In the genomic region with DNA sequence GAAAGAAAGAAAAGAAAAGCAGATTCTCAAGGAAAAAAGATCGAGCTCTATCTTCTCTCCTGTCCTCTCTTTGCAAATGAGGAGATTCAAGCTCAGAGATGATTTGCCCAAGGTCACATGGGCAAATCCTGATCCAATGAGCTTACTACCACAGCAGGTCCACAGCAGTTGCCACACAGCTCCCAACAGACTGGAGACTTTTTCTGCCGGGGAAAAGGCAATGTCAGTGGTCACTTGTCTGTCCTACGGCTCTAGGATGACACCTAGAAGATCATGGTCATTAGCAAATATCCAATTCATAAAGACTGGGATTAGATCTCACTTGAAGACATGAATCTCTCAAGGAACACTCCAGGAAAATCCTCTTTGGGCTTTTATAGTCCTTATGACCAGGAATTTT, we compare ENCODE assay signal across 9 cellular contexts. TPM values are rescaled to one million over a fixed set of nuclear protein-coding genes. Genes with fewer than 3 reads are reported as not detected.
DNase-seq lines count a peak whose midpoint lies in the region; ATAC-seq and TF ChIP-seq lines count a peak whose summit lies in the region.
"Had no signal": no experiment of that assay in that cellular context is flagged by ENCODE, and none has a peak within 500 bp of the region (broad histone marks: within the 10 kb centered on the region; RNA-seq: fewer than 3 reads in every experiment).

No MANE protein-coding gene starts in this region.

- no peak for ATAC-seq in activated T-cell treated with anti-CD3 and anti-CD28 coated beads, Interleukin-2, amount 50 U/mL, for 4 hours
- no peak for ATAC-seq in activated naive CD8-positive, alpha-beta T cell treated with anti-CD3 and anti-CD28 coated beads, Interleukin-2, amount 10 ng/mL, durations not matched to agents 7 days and 5 days (ENCODE audit: low read depth)
- no peak for ATAC-seq in memory B cell (ENCODE audit: low read depth)
- ATAC-seq in GM21576 (IDR thresholded peaks at IDR 0.05; ENCODE audit: unreplicated experiment) = no peak
- no peak for ATAC-seq in esophagus mucosa

- no peak for TF ChIP-seq POLR2A in breast epithelium (IDR thresholded peaks at IDR 0.05)

- TF ChIP-seq CTCF in breast epithelium (IDR thresholded peaks at IDR 0.05) = no peak

- POLR2A ChIA-PET in activated naive CD8-positive, alpha-beta T cell treated with anti-CD3 and anti-CD28 coated beads, Interleukin-2, amount 10 ng/mL, durations not matched to agents 7 days and 5 days (lab: Charles Lee) = interaction anchor here (1.0 kb wide), 1 partner anchor 79 kb away, joined by 3 read pairs; no protein-coding TSS in a partner anchor

- peaks cover 2% of the 10 kb centered on the region for H3K36me3 Mint-ChIP-seq in activated T-cell treated with anti-CD3 and anti-CD28 coated beads, Interleukin-2, amount 50 U/mL, for 4 hours (ENCODE audit: insufficient read depth)
- peaks cover under 1% of the 10 kb centered on the region for H3K36me3 Mint-ChIP-seq in activated naive CD8-positive, alpha-beta T cell treated with anti-CD3 and anti-CD28 coated beads, Interleukin-2, amount 10 ng/mL, durations not matched to agents 7 days and 5 days
- H3K36me3 Mint-ChIP-seq in memory B cell = no peaks in the 10 kb centered on the region

- H3K4me3 Mint-ChIP-seq in activated T-cell treated with anti-CD3 and anti-CD28 coated beads, Interleukin-2, amount 50 U/mL, for 4 hours = peak overlapping the region; percentile 75
- H3K4me3 Mint-ChIP-seq in activated naive CD8-positive, alpha-beta T cell treated with anti-CD3 and anti-CD28 coated beads, Interleukin-2, amount 10 ng/mL, durations not matched to agents 7 days and 5 days = peak overlapping the region; percentile 80
- peak overlapping the region; percentile 75 for H3K4me3 Mint-ChIP-seq in memory B cell

- H3K9me3 Mint-ChIP-seq in activated T-cell treated with anti-CD3 and anti-CD28 coated beads, Interleukin-2, amount 50 U/mL, for 4 hours = peaks cover 3% of the 10 kb centered on the region
- peaks cover 2% of the 10 kb centered on the region for H3K9me3 Mint-ChIP-seq in activated naive CD8-positive, alpha-beta T cell treated with anti-CD3 and anti-CD28 coated beads, Interleukin-2, amount 10 ng/mL, durations not matched to agents 7 days and 5 days
- peaks cover under 1% of the 10 kb centered on the region for H3K9me3 Mint-ChIP-seq in memory B cell

- no peak overlapping the region for H3K27ac Mint-ChIP-seq in activated naive CD8-positive, alpha-beta T cell treated with anti-CD3 and anti-CD28 coated beads, Interleukin-2, amount 10 ng/mL, durations not matched to agents 7 days and 5 days
- no peak overlapping the region for H3K27ac Mint-ChIP-seq in memory B cell

- H3K27ac ChIP-seq in temporal lobe (ENCODE audit: low read depth, low read length) (peak overlapping the region; percentile 96), breast epithelium (peak overlapping the region in 1 of 2 donors; percentile 93)

- H3K4me3 ChIP-seq in breast epithelium = no peak overlapping the region

- H3K36me3 ChIP-seq in breast epithelium = no peaks in the 10 kb centered on the region

- no peak for DNase-seq in activated T-cell treated with anti-CD3 and anti-CD28 coated beads, Interleukin-2, amount 50 U/mL, for 4 hours
- DNase-seq in activated T-cell treated with anti-CD3 and anti-CD28 coated beads for 4 hours = no peak
- DNase-seq in activated naive CD8-positive, alpha-beta T cell treated with anti-CD3 and anti-CD28 coated beads, Interleukin-2, amount 10 ng/mL, durations not matched to agents 7 days and 5 days = no peak
- DNase-seq in memory B cell (ENCODE audit: low spot score in 2 of 2) = no peak
- no peak for DNase-seq in breast epithelium (ENCODE audit: low spot score in 2 of 2)
- DNase-seq: NCI-H82 had no signal

- no peaks in the 10 kb centered on the region for H3K4me1 ChIP-seq in breast epithelium

- H3K9me3 ChIP-seq in breast epithelium = peaks cover 0 to 5% of the 10 kb centered on the region in 2 donors

- peaks cover 17% of the 10 kb centered on the region for H3K4me1 Mint-ChIP-seq in activated T-cell treated with anti-CD3 and anti-CD28 coated beads, Interleukin-2, amount 50 U/mL, for 4 hours (ENCODE audit: low read depth)
- peaks cover 12% of the 10 kb centered on the region for H3K4me1 Mint-ChIP-seq in activated naive CD8-positive, alpha-beta T cell treated with anti-CD3 and anti-CD28 coated beads, Interleukin-2, amount 10 ng/mL, durations not matched to agents 7 days and 5 days
- peaks cover 16% of the 10 kb centered on the region for H3K4me1 Mint-ChIP-seq in memory B cell

- H3K27me3 Mint-ChIP-seq in activated T-cell treated with anti-CD3 and anti-CD28 coated beads, Interleukin-2, amount 50 U/mL, for 4 hours (ENCODE audit: low read depth) = peaks cover 7% of the 10 kb centered on the region
- peaks cover 28% of the 10 kb centered on the region for H3K27me3 Mint-ChIP-seq in activated naive CD8-positive, alpha-beta T cell treated with anti-CD3 and anti-CD28 coated beads, Interleukin-2, amount 10 ng/mL, durations not matched to agents 7 days and 5 days
- no peaks in the 10 kb centered on the region for H3K27me3 Mint-ChIP-seq in memory B cell

- H3K27me3 ChIP-seq in breast epithelium = no peaks in the 10 kb centered on the region

- intact Hi-C loops in breast epithelium (cut with DNase I; ENCODE audit: low total_unique reads) = no loop called here

RNA-seq across cellular contexts. Expression of gene TTC7B, which starts 58.8 kb away (rescaled TPM):
- total RNA-seq in activated T-cell treated with anti-CD3 and anti-CD28 coated beads, Interleukin-2, amount 50 U/mL, for 4 hours = 1 to 10 TPM; 5.0 to 6.0 (median 5.1) TPM
- total RNA-seq in activated naive CD8-positive, alpha-beta T cell treated with anti-CD3 and anti-CD28 coated beads, Interleukin-2, amount 10 ng/mL, durations not matched to agents 7 days and 5 days = 1 to 10 TPM; 5.9 to 6.6 TPM
- 11.6 TPM for total RNA-seq in temporal lobe
- total RNA-seq in breast epithelium = 10 to 100 TPM; 14.0 to 29.1 (median 22.0) TPM
- 9.9 TPM for total RNA-seq in esophagus mucosa
